In genomic region chr6:44071670-44072451, GRCh38 we compare ENCODE assay signal across 10 cellular contexts. TPM values are rescaled to one million over a fixed set of nuclear protein-coding genes. Genes with fewer than 3 reads are reported as not detected.
A peak's percentile ranks its signal among the peaks of the same experiment; 100 is the strongest.
DNase-seq lines count a peak whose midpoint lies in the region; ATAC-seq and TF ChIP-seq lines count a peak whose summit lies in the region.
"Had no signal": no experiment of that assay in that cellular context is flagged by ENCODE, and none has a peak within 500 bp of the region (broad histone marks: within the 10 kb centered on the region; RNA-seq: fewer than 3 reads in every experiment).

No MANE protein-coding gene starts in this region.

- peak overlapping the region; percentile 95 for H3K27ac ChIP-seq in RWPE2 (ENCODE audit: poor library complexity, severe bottlenecking)
- H3K27ac ChIP-seq in esophagus squamous epithelium, result peak overlapping the region in 3 of 4 donors; percentile 68 to 83 (median 78)
- peak overlapping the region in 11 of 21 experiments; percentile 60 to 85 (median 76) for H3K27ac ChIP-seq in skin epidermis

- H3K9me3 Mint-ChIP-seq in activated CD4-positive, alpha-beta T cell treated with anti-CD3 and anti-CD28 coated beads, Interleukin-2, amount 10 ng/mL, durations not matched to agents 24 days and 14 days, result no peaks in the 10 kb centered on the region

- H3K36me3 ChIP-seq in RWPE2 (ENCODE audit: low read depth), result no peaks in the 10 kb centered on the region
- no peaks in the 10 kb centered on the region for H3K36me3 ChIP-seq in esophagus squamous epithelium

- H3K4me1 ChIP-seq in RWPE2 (ENCODE audit: insufficient read depth, poor library complexity, severe bottlenecking) (peaks cover 41% of the 10 kb centered on the region), esophagus squamous epithelium (peaks cover 32 to 72% (median 39%) of the 10 kb centered on the region in 3 donors)

- H3K4me3 Mint-ChIP-seq in activated CD4-positive, alpha-beta T cell treated with anti-CD3 and anti-CD28 coated beads, Interleukin-2, amount 10 ng/mL, durations not matched to agents 24 days and 14 days, result peak overlapping the region; percentile 66

- H3K27me3 ChIP-seq in RWPE2 (ENCODE audit: insufficient read depth, poor library complexity, severe bottlenecking) (no peaks in the 10 kb centered on the region), esophagus squamous epithelium (peaks cover 0 to 6% (median 0%) of the 10 kb centered on the region in 4 donors)

- WGBS in esophagus squamous epithelium, 2 donors, result 82 to 85% methylated on average over 7 to 8 of the region's 8 CpGs

- DNase-seq in activated CD4-positive, alpha-beta T cell treated with anti-CD3 and anti-CD28 coated beads, Interleukin-2, amount 10 ng/mL, durations not matched to agents 24 days and 14 days, result no peak
- no peak for DNase-seq in activated CD4-positive, alpha-beta T cell treated with anti-CD3 and anti-CD28 coated beads, Interleukin-2, amount 50 U/mL, for 1 hour
- DNase-seq in RWPE2 (ENCODE audit: low spot score), result no peak
- DNase-seq in esophagus squamous epithelium (lab: John Stamatoyannopoulos, UW), result no peak
- DNase-seq in SHP77 treated with DMSO at 0.1 percent for 48 hours (lab: John Stamatoyannopoulos, UW), result no peak
- DNase-seq: C1 segment of cervical spinal cord, NCI-H1048 had no signal

- peaks cover 5% of the 10 kb centered on the region for H3K27me3 Mint-ChIP-seq in activated CD4-positive, alpha-beta T cell treated with anti-CD3 and anti-CD28 coated beads, Interleukin-2, amount 10 ng/mL, durations not matched to agents 24 days and 14 days

- TF ChIP-seq CTCF in RWPE2 (IDR thresholded peaks at IDR 0.05; ENCODE audit: poor library complexity, severe bottlenecking) (no peak), esophagus squamous epithelium (IDR thresholded peaks at IDR 0.05) (no peak)

- H3K4me3 ChIP-seq in RWPE2 (ENCODE audit: severe bottlenecking) (no peak overlapping the region), esophagus squamous epithelium (no peak overlapping the region), skin epidermis (no peak overlapping the region)

- peak; percentile 22; the same call in 2 of the 3 replicates for ATAC-seq in RWPE2 (ENCODE audit: low read depth)
- no peak for ATAC-seq in HG02623 (IDR thresholded peaks at IDR 0.05; ENCODE audit: unreplicated experiment)
- ATAC-seq in GM21526 (IDR thresholded peaks at IDR 0.05; ENCODE audit: low FRiP score, unreplicated experiment), result no peak

- no peaks in the 10 kb centered on the region for H3K9me3 ChIP-seq in RWPE2 (ENCODE audit: severe bottlenecking)
- no peaks in the 10 kb centered on the region for H3K9me3 ChIP-seq in esophagus squamous epithelium

- TF ChIP-seq POLR2A in esophagus squamous epithelium (IDR thresholded peaks at IDR 0.05), result no peak

- peaks cover 29% of the 10 kb centered on the region for H3K4me1 Mint-ChIP-seq in activated CD4-positive, alpha-beta T cell treated with anti-CD3 and anti-CD28 coated beads, Interleukin-2, amount 10 ng/mL, durations not matched to agents 24 days and 14 days

- intact Hi-C loops in activated CD4-positive, alpha-beta T cell treated with anti-CD3 and anti-CD28 coated beads, Interleukin-2, amount 10 ng/mL, durations not matched to agents 24 days and 14 days (cut with micrococcal nuclease), result loop anchor here (2.0 to 10.0 kb wide), 2 partner anchors 71 to 437 kb away; partner anchors contain the start of gene MAD2L1BP
- intact Hi-C loops in esophagus squamous epithelium (cut with DNase I), result no loop called here

- no peaks in the 10 kb centered on the region for H3K36me3 Mint-ChIP-seq in activated CD4-positive, alpha-beta T cell treated with anti-CD3 and anti-CD28 coated beads, Interleukin-2, amount 10 ng/mL, durations not matched to agents 24 days and 14 days (ENCODE audit: low read depth)

- peak overlapping the region; percentile 99 for H3K27ac Mint-ChIP-seq in activated CD4-positive, alpha-beta T cell treated with anti-CD3 and anti-CD28 coated beads, Interleukin-2, amount 10 ng/mL, durations not matched to agents 24 days and 14 days

RNA-seq across cellular contexts. Expression of gene MRPL14, which starts 55.4 kb away (rescaled TPM):
- 65.6 and 67.5 TPM in 2 replicates for total RNA-seq in activated CD4-positive, alpha-beta T cell treated with anti-CD3 and anti-CD28 coated beads, Interleukin-2, amount 10 ng/mL, durations not matched to agents 24 days and 14 days
- 10 to 100 TPM; 41.7 to 60.3 (median 53.6) TPM for total RNA-seq in esophagus squamous epithelium

RNA-seq across cellular contexts. Expression of gene TMEM63B, which starts 55.5 kb away (rescaled TPM):
- total RNA-seq in activated CD4-positive, alpha-beta T cell treated with anti-CD3 and anti-CD28 coated beads, Interleukin-2, amount 10 ng/mL, durations not matched to agents 24 days and 14 days, result 17.8 and 19.7 TPM in 2 replicates
- 10 to 100 TPM; 27.8 to 56.3 (median 45.5) TPM for total RNA-seq in esophagus squamous epithelium
